2 cellular contexts compared by ENCODE assay signal in genomic region chr4:102204634-102205033, GRCh38.
DNase-seq lines count a peak whose midpoint lies in the region; ATAC-seq, FAIRE-seq and TF ChIP-seq lines count a peak whose summit lies in the region.
"Not testable (repeated sequence)": the region's sequence is repeated elsewhere in the genome, so short reads cannot be mapped to it uniquely, and the experiment has no call there.

No MANE protein-coding gene starts in this region.

- H3K27ac Mint-ChIP-seq in WTC11 = not testable (repeated sequence)

- CTCF ChIA-PET in WTC11 (lab: Charles Lee); K562 (lab: Yijun Ruan, JAX; ENCODE audit: low intra/inter-chr PET ratio): not testable (repeated sequence)

- not testable (repeated sequence) for H3K36me3 ChIP-seq in K562 (ENCODE audit: control insufficient read depth, insufficient read depth, low read length)

- not testable (repeated sequence) for H3K4me1 ChIP-seq in K562 (replicated peaks in 1 of 2; ENCODE audit: control insufficient read depth in 2 of 2, insufficient read depth in 2 of 2, low read length in 2 of 2)

- not testable (repeated sequence) for H3K4me3 ChIP-seq in K562

- not testable (repeated sequence) for H3K9me3 ChIP-seq in K562 (replicated peaks; ENCODE audit: control insufficient read depth, insufficient read depth, low read depth, low read length)

- H3K9ac ChIP-seq in K562 (ENCODE audit: insufficient read depth in 1 of 2, low read depth in 2 of 2, low read length in 2 of 2) = not testable (repeated sequence)

- not testable (repeated sequence) for TF ChIP-seq EP300 in K562 (IDR thresholded peaks at IDR 0.05; ENCODE audit: low read length)

- in situ Hi-C loops in K562 (cut with MboI) = not testable (repeated sequence)

- not testable (repeated sequence) for H3K27ac ChIP-seq in K562 (ENCODE audit: extremely low read depth, low read depth, low read length)

- H3K27me3 ChIP-seq in K562 (ENCODE audit: control insufficient read depth in 2 of 2, insufficient read depth in 2 of 2, low read length in 2 of 2) = not testable (repeated sequence)

- not testable (repeated sequence) for H3K4me3 Mint-ChIP-seq in WTC11

- DNase-seq in WTC11 (ENCODE audit: low spot score); K562 (ENCODE audit: extremely low read depth in 1 of 4, low spot score in 3 of 4): not testable (repeated sequence)

- H3K4me1 Mint-ChIP-seq in WTC11 = not testable (repeated sequence)

- not testable (repeated sequence) for H2AFZ ChIP-seq in K562 (ENCODE audit: low read depth, low read length)

- H3K27me3 Mint-ChIP-seq in WTC11 (ENCODE audit: low read depth) = not testable (repeated sequence)

- not testable (repeated sequence) for TF ChIP-seq RAD21 in K562 (CRISPR knock-in tag; conservative IDR thresholded peaks at IDR 0.05 in 1 of 2, IDR thresholded peaks at IDR 0.05 in 1 of 2)

- ATAC-seq in WTC11, K562: not testable (repeated sequence)

- not testable (repeated sequence) for H3K4me2 ChIP-seq in K562 (ENCODE audit: insufficient read depth, low read length)

- TF ChIP-seq POLR2A in K562 (conservative IDR thresholded peaks at IDR 0.05) = not testable (repeated sequence)

- intact Hi-C loops in K562 (cut with micrococcal nuclease) = not testable (repeated sequence)

- H4K20me1 ChIP-seq in K562 (replicated peaks; ENCODE audit: control insufficient read depth, insufficient read depth, low read length) = not testable (repeated sequence)

- H3K36me3 Mint-ChIP-seq in WTC11 = peaks cover 16% of the 10 kb centered on the region

- H3K9me3 Mint-ChIP-seq in WTC11 = peaks cover 21% of the 10 kb centered on the region

- not testable (repeated sequence) for BruUV-seq in K562 (replicated peaks; lab: Mats Ljungman, UMichigan)

- FAIRE-seq in K562 (lab: Jason Lieb, UNC) = not testable (repeated sequence)

- H3K79me2 ChIP-seq in K562 (ENCODE audit: control insufficient read depth, insufficient read depth, low read length) = not testable (repeated sequence)

- not testable (repeated sequence) for TF ChIP-seq CTCF in WTC11 (IDR thresholded peaks at IDR 0.05); K562 (IDR thresholded peaks at IDR 0.05 in 2 of 3, conservative IDR thresholded peaks at IDR 0.05 in 1 of 3; ENCODE audit: insufficient read depth in 2 of 3, low read depth in 1 of 3, low read length in 3 of 3)

- WGBS in K562 (ENCODE audit: insufficient coverage, low coverage, missing lambda C conversion rate) = 0% methylated on average over 2 of the region's 3 CpGs

- H3K9me1 ChIP-seq in K562 (ENCODE audit: control insufficient read depth, insufficient read depth, low read length) = not testable (repeated sequence)

- POLR2A ChIA-PET in WTC11 (lab: Charles Lee); K562 (lab: Yijun Ruan, JAX): not testable (repeated sequence)

TF ChIP-seq in WTC11, 78 proteins besides CTCF, POLR2A, EP300 and RAD21:
- TF ChIP-seq HMGA2 (CRISPR knock-in tag; IDR thresholded peaks at IDR 0.05) = peak; percentile 64; the same call in 1 of the 2 replicates

TF ChIP-seq in K562, 482 proteins besides CTCF, POLR2A, EP300 and RAD21:
- TF ChIP-seq ZNF431 (CRISPR knock-in tag; IDR thresholded peaks at IDR 0.05) = peak; percentile 90
